8 cellular contexts compared by ENCODE assay signal in the genomic region with DNA sequence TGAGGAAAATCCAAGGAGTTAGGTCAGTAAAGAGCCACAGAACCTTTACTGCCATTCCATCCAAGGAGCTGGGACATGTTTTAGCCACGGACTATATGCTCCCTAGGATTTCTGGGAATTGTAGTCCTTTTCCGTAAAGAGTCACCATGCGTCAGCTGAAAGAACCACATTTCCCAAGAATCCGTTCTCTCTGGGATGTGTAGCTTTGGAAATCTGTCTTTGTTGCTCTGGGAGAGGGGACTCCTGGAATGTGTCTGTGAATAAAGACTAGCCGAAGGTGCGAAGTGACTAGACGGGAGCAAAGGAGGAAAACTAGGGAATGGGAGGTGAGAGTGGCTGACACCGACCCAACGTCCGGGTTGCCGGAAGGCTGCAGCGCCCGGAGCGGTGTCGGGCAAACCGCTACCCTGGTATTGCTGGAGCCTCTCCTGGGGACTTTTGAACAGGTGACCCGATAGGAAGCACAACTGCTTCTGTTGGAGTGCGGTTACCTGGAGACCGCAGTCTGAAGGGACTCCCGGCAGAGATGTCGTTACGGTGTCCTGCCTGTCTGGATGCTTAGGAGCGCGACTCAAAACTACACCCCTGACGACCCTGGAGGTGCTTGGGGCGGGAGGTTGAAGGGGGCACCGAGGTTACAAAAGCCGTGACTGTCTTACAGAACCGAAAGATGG. TPM values are rescaled to one million over a fixed set of nuclear protein-coding genes. Genes with fewer than 3 reads are reported as not detected.
DNase-seq lines count a peak whose midpoint lies in the region; ATAC-seq and TF ChIP-seq lines count a peak whose summit lies in the region.

A gene with protein sequence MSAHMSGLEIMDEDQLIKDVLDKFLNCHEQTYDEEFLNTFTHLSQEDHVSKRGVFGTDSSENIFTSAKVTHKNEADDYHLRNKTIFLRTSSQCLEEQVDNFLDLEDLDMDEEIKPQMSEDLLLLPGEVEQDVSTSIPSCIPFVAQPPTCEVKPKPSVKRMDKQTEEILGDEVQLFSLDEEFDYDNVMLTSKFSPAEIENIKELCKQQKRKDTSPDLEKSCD (plus strand): TSS at position 187 of the 674 bp plus-strand sequence. CDS start 15,602 bp downstream, outside the sequence.

- ATAC-seq in GM21723 (IDR thresholded peaks at IDR 0.05; ENCODE audit: unreplicated experiment) (peak; percentile 92), heart left ventricle (peak; percentile 100), HG02678 (IDR thresholded peaks at IDR 0.05; ENCODE audit: unreplicated experiment) (no peak)

- peak within 1 kb of the TSS; percentile 66 to 93 (median 78) for H3K4me3 ChIP-seq in heart left ventricle

- peak; percentile 91 for DNase-seq in DMS 273 (lab: John Stamatoyannopoulos, UW; ENCODE audit: unreplicated experiment)
- peak; percentile 96 to 99 for DNase-seq in Kasumi-1 (lab: John Stamatoyannopoulos, UW)
- DNase-seq in RKO (ENCODE audit: low spot score) = peak; percentile 95
- DNase-seq in amygdala (lab: John Stamatoyannopoulos, UW) = peak in 55 of 56 donors; percentile 13 to 95 (median 57)
- DNase-seq in heart left ventricle = peak in 4 of 5 donors; percentile 32 to 63 (median 43)
- DNase-seq in occipital lobe (lab: John Stamatoyannopoulos, UW) = peak; percentile 75

- peak in 1 of 2 donors; percentile 46 for TF ChIP-seq POLR2A in heart left ventricle (IDR thresholded peaks at IDR 0.05)

- no peaks in the 10 kb centered on the region for H3K36me3 ChIP-seq in heart left ventricle

- WGBS in heart left ventricle, 4 donors = 1% methylated on average over 23 to 29 of the region's 29 CpGs

- H3K27me3 ChIP-seq in heart left ventricle = peaks cover 0 to 19% (median 0%) of the 10 kb centered on the region in 9 donors

- no peak for TF ChIP-seq CTCF in heart left ventricle (IDR thresholded peaks at IDR 0.05)

- H3K4me1 ChIP-seq in heart left ventricle = peaks cover 0 to 16% (median 10%) of the 10 kb centered on the region in 12 donors

- peak within 1 kb of the TSS in 10 of 12 donors; percentile 3 to 79 (median 66) for H3K27ac ChIP-seq in heart left ventricle

- H3K9me3 ChIP-seq in heart left ventricle = no peaks in the 10 kb centered on the region

- intact Hi-C loops in heart left ventricle (cut with DNase I) = loop anchor here in 1 of 10 donors (10.0 kb wide), 1 partner anchor 80 kb away; a partner anchor contains a TSS

RNA-seq across cellular contexts. Expression of the gene that starts here (rescaled TPM):
- total RNA-seq in heart left ventricle (10 to 100 TPM; 30.9 to 49.6 (median 42.5) TPM), occipital lobe (64.4 TPM)
- 10 to 100 TPM; 40.1 to 89.0 TPM for polyA plus RNA-seq in heart left ventricle

Comparison
In these comparisons a context has a peak if more than half of its experiments do, and no peak if none do; other contexts are left out.
1. DNase-seq: peak in every context shown above with its lines; median percentile 98 in Kasumi-1; 95 in RKO; 91 in DMS 273; 75 in occipital lobe; 57 in amygdala; 43 in heart left ventricle.